16 cellular contexts compared by ENCODE assay signal in the genomic region with DNA sequence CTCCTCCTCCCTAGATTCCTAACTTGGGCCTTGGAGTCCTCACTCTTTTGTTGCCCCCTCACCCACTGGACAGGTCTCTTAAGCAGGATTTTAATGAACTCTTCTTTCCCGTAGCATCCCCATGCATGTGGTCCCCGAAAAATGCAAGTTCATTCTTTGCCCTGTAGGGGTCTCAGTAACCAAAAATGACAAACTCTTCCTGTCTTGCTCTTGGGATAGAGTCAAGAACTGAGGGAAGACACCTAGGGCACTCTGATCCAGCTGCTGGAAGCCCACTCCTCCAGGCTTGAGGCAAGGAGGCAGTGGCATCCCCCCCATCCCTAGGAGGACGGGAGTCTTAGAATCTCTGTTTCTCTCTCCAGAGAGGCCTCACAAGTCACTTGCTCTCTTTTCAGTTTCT.
DNase-seq lines count a peak whose midpoint lies in the region; ATAC-seq and TF ChIP-seq lines count a peak whose summit lies in the region.
"Had no signal": no experiment of that assay in that cellular context is flagged by ENCODE, and none has a peak within 500 bp of the region (broad histone marks: within the 10 kb centered on the region; RNA-seq: fewer than 3 reads in every experiment).

No MANE protein-coding gene starts in this region.

- H3K9me3 ChIP-seq in Caco-2 (no peaks in the 10 kb centered on the region), smooth muscle cell (replicated peaks; ENCODE audit: low read depth) (no peaks in the 10 kb centered on the region)
- H3K9me3 ChIP-seq: left lung, ovary, SJSA1 had no signal

- no peaks in the 10 kb centered on the region for H3K79me2 ChIP-seq in smooth muscle cell (ENCODE audit: low read depth)

- H3K4me1 ChIP-seq in Caco-2 = no peaks in the 10 kb centered on the region
- no peaks in the 10 kb centered on the region for H3K4me1 ChIP-seq in smooth muscle cell (ENCODE audit: low read depth)
- H3K4me1 ChIP-seq: left lung, SJSA1 had no signal

- H3K4me3 ChIP-seq in Caco-2 (ENCODE audit: low read depth, low read length) (no peak overlapping the region), fibroblast of pulmonary artery (replicated peaks; ENCODE audit: low read depth, low read length) (no peak overlapping the region), smooth muscle cell (no peak overlapping the region)
- H3K4me3 ChIP-seq: left lung, ovary, SJSA1 had no signal

- peak; percentile 84 for ATAC-seq in GM18868 (IDR thresholded peaks at IDR 0.05; ENCODE audit: unreplicated experiment)
- ATAC-seq in activated T-cell treated with anti-CD3 and anti-CD28 coated beads, Interleukin-2, amount 50 U/mL, for 4 hours = no peak
- no peak for ATAC-seq in stimulated activated memory B cell treated with anti-CD40 and anti-IgM and Interleukin-4, amounts not matched to agents 10 μg/mL and 1 μg/mL and 100 μg/mL, for 72 hours
- ATAC-seq: left lung had no signal

- H3K9ac ChIP-seq in smooth muscle cell (ENCODE audit: low read depth) = no peak overlapping the region

- no peak overlapping the region for H3K27ac Mint-ChIP-seq in Caco-2 (ENCODE audit: unreplicated experiment)
- no peak overlapping the region for H3K27ac Mint-ChIP-seq in stimulated activated memory B cell treated with anti-CD40 and anti-IgM and Interleukin-4, amounts not matched to agents 10 μg/mL and 1 μg/mL and 100 μg/mL, for 72 hours
- H3K27ac Mint-ChIP-seq: activated CD4-positive, alpha-beta T cell treated with anti-CD3 and anti-CD28 coated beads, Interleukin-2, amount 10 ng/mL, durations not matched to agents 7 days and 5 days had no signal

- H3K4me3 Mint-ChIP-seq in Caco-2 (ENCODE audit: unreplicated experiment) = no peak overlapping the region
- H3K4me3 Mint-ChIP-seq in activated T-cell treated with anti-CD3 and anti-CD28 coated beads, Interleukin-2, amount 50 U/mL, for 4 hours = no peak overlapping the region
- H3K4me3 Mint-ChIP-seq in stimulated activated memory B cell treated with anti-CD40 and anti-IgM and Interleukin-4, amounts not matched to agents 10 μg/mL and 1 μg/mL and 100 μg/mL, for 72 hours = no peak overlapping the region
- H3K4me3 Mint-ChIP-seq: activated CD4-positive, alpha-beta T cell treated with anti-CD3 and anti-CD28 coated beads, Interleukin-2, amount 10 ng/mL, durations not matched to agents 7 days and 5 days; central memory CD8-positive, alpha-beta T cell had no signal

- H3K27me3 ChIP-seq in Caco-2 (replicated peaks; ENCODE audit: control insufficient read depth, insufficient read depth, low read length) = no peaks in the 10 kb centered on the region
- no peaks in the 10 kb centered on the region for H3K27me3 ChIP-seq in smooth muscle cell (ENCODE audit: low read depth)
- H3K27me3 ChIP-seq: left lung, ovary, SJSA1 had no signal

- H3K36me3 ChIP-seq in Caco-2 (ENCODE audit: control insufficient read depth, insufficient read depth, low read length) (no peaks in the 10 kb centered on the region), smooth muscle cell (ENCODE audit: low read depth) (no peaks in the 10 kb centered on the region)
- H3K36me3 ChIP-seq: left lung, ovary, SJSA1 had no signal

- H3F3A ChIP-seq in smooth muscle cell (ENCODE audit: low read depth) = no peaks in the 10 kb centered on the region

- BruUV-seq in Caco-2 (replicated peaks; lab: Mats Ljungman, UMichigan) = no TSS peak

- TF ChIP-seq CTCF in Caco-2 (IDR thresholded peaks at IDR 0.05; ENCODE audit: insufficient read depth in 1 of 2, low read depth in 1 of 2, low read length in 1 of 2, severe bottlenecking in 1 of 2, unreplicated experiment in 1 of 2) (peak; percentile 42 to 54), fibroblast of pulmonary artery (IDR thresholded peaks at IDR 0.05; ENCODE audit: low read length, missing control alignments) (peak; percentile 15), smooth muscle cell (IDR thresholded peaks at IDR 0.05; ENCODE audit: borderline replicate concordance, insufficient read depth, poor library complexity, severe bottlenecking) (no peak)

- no peak overlapping the region for H3K4me2 ChIP-seq in smooth muscle cell

- H3K9me3 Mint-ChIP-seq in Caco-2 (ENCODE audit: unreplicated experiment) = no peaks in the 10 kb centered on the region
- no peaks in the 10 kb centered on the region for H3K9me3 Mint-ChIP-seq in activated T-cell treated with anti-CD3 and anti-CD28 coated beads, Interleukin-2, amount 50 U/mL, for 4 hours
- peaks cover 5% of the 10 kb centered on the region for H3K9me3 Mint-ChIP-seq in stimulated activated memory B cell treated with anti-CD40 and anti-IgM and Interleukin-4, amounts not matched to agents 10 μg/mL and 1 μg/mL and 100 μg/mL, for 72 hours
- H3K9me3 Mint-ChIP-seq: activated CD4-positive, alpha-beta T cell treated with anti-CD3 and anti-CD28 coated beads, Interleukin-2, amount 10 ng/mL, durations not matched to agents 7 days and 5 days had no signal

- intact Hi-C loops in Caco-2 (cut with micrococcal nuclease; ENCODE audit: unreplicated experiment) = loop anchor here (2.0 kb wide), 1 partner anchor 142 kb away; no protein-coding TSS in a partner anchor

- no peaks in the 10 kb centered on the region for H3K4me1 Mint-ChIP-seq in Caco-2 (ENCODE audit: low read depth, unreplicated experiment)
- no peaks in the 10 kb centered on the region for H3K4me1 Mint-ChIP-seq in activated T-cell treated with anti-CD3 and anti-CD28 coated beads, Interleukin-2, amount 50 U/mL, for 4 hours (ENCODE audit: low read depth)
- no peaks in the 10 kb centered on the region for H3K4me1 Mint-ChIP-seq in stimulated activated memory B cell treated with anti-CD40 and anti-IgM and Interleukin-4, amounts not matched to agents 10 μg/mL and 1 μg/mL and 100 μg/mL, for 72 hours
- H3K4me1 Mint-ChIP-seq: activated CD4-positive, alpha-beta T cell treated with anti-CD3 and anti-CD28 coated beads, Interleukin-2, amount 10 ng/mL, durations not matched to agents 7 days and 5 days; central memory CD8-positive, alpha-beta T cell had no signal

- DNase-seq in Caco-2 = peak in 1 of 2 experiments; percentile 12
- DNase-seq in NAMALWA (ENCODE audit: low spot score) = peak; percentile 50
- DNase-seq in fibroblast of pulmonary artery (ENCODE audit: low read depth) = peak; percentile 1
- DNase-seq in SHP77 (lab: John Stamatoyannopoulos, UW) = no peak
- DNase-seq in smooth muscle cell (lab: John Stamatoyannopoulos, UW; ENCODE audit: unreplicated experiment) = no peak
- DNase-seq in activated T-cell treated with anti-CD3 and anti-CD28 coated beads, Interleukin-2, amount 50 U/mL, for 4 hours = no peak
- DNase-seq: activated CD4-positive, alpha-beta T cell treated with anti-CD3 and anti-CD28 coated beads, Interleukin-2, amount 10 ng/mL, durations not matched to agents 7 days and 5 days; activated gamma-delta T cell treated with Interleukin-2 at 50 U/mL for 16 hours; left lung; NCI-H2107; ovary; stimulated activated CD4-positive, alpha-beta T cell treated with anti-CD3 and anti-CD28 coated beads, Interleukin-4, amount 100 ng/mL, for 24 hours had no signal

- 95% methylated on average over 3 of the region's 3 CpGs for WGBS in smooth muscle cell (ENCODE audit: low lambda C conversion rate)

- H2AFZ ChIP-seq in smooth muscle cell (ENCODE audit: low read depth) = no peak overlapping the region

- H3K36me3 Mint-ChIP-seq in Caco-2 (ENCODE audit: insufficient read depth, unreplicated experiment) = no peaks in the 10 kb centered on the region
- H3K36me3 Mint-ChIP-seq in activated T-cell treated with anti-CD3 and anti-CD28 coated beads, Interleukin-2, amount 50 U/mL, for 4 hours (ENCODE audit: insufficient read depth) = no peaks in the 10 kb centered on the region
- no peaks in the 10 kb centered on the region for H3K36me3 Mint-ChIP-seq in stimulated activated memory B cell treated with anti-CD40 and anti-IgM and Interleukin-4, amounts not matched to agents 10 μg/mL and 1 μg/mL and 100 μg/mL, for 72 hours

- POLR2A ChIA-PET in Caco-2 (lab: Charles Lee) = no interaction called here

- no peaks in the 10 kb centered on the region for H4K20me1 ChIP-seq in smooth muscle cell (ENCODE audit: low read depth)

- H3K27me3 Mint-ChIP-seq in Caco-2 (ENCODE audit: insufficient read depth, unreplicated experiment) = no peaks in the 10 kb centered on the region
- no peaks in the 10 kb centered on the region for H3K27me3 Mint-ChIP-seq in activated T-cell treated with anti-CD3 and anti-CD28 coated beads, Interleukin-2, amount 50 U/mL, for 4 hours (ENCODE audit: low read depth)
- H3K27me3 Mint-ChIP-seq in stimulated activated memory B cell treated with anti-CD40 and anti-IgM and Interleukin-4, amounts not matched to agents 10 μg/mL and 1 μg/mL and 100 μg/mL, for 72 hours = no peaks in the 10 kb centered on the region
- H3K27me3 Mint-ChIP-seq: activated CD4-positive, alpha-beta T cell treated with anti-CD3 and anti-CD28 coated beads, Interleukin-2, amount 10 ng/mL, durations not matched to agents 7 days and 5 days; central memory CD8-positive, alpha-beta T cell had no signal

- H3K27ac ChIP-seq in smooth muscle cell (ENCODE audit: low read depth) = no peak overlapping the region
- H3K27ac ChIP-seq: left lung, ovary, SJSA1 had no signal

- CTCF ChIA-PET in Caco-2 (lab: Charles Lee) = no interaction called here

Comparison
In these comparisons a context has a peak if more than half of its experiments do, and no peak if none do; other contexts are left out.
1. DNase-seq: peak in NAMALWA (single experiment) and fibroblast of pulmonary artery (single experiment); none in SHP77 (0 of 2), smooth muscle cell (single experiment) and activated T-cell treated with anti-CD3 and anti-CD28 coated beads, Interleukin-2, amount 50 U/mL, for 4 hours (single experiment).